18 cellular contexts compared by ENCODE assay signal in genomic region chr20:49515588-49515987, GRCh38. TPM values are rescaled to one million over a fixed set of nuclear protein-coding genes. Genes with fewer than 3 reads are reported as not detected.
"Had no signal": no experiment of that assay in that cellular context is flagged by ENCODE, and none has a peak within 500 bp of the region (broad histone marks: within the 10 kb centered on the region; RNA-seq: fewer than 3 reads in every experiment).

No MANE protein-coding gene starts in this region.

- FAIRE-seq: keratinocyte, urothelium cell line had no signal

- H3K27ac Mint-ChIP-seq: activated CD8-positive, alpha-beta memory T cell treated with anti-CD3 and anti-CD28 coated beads, Interleukin-2, amount 10 ng/mL, durations not matched to agents 7 days and 5 days; activated naive CD4-positive, alpha-beta T cell treated with anti-CD3 and anti-CD28 coated beads, Interleukin-2, amount 50 U/mL, for 72 hours; nephron progenitor cell had no signal

- H3K36me3 ChIP-seq: brain microvascular endothelial cell, gastrocnemius medialis had no signal

- H3K4me3 Mint-ChIP-seq: activated CD8-positive, alpha-beta memory T cell treated with anti-CD3 and anti-CD28 coated beads, Interleukin-2, amount 10 ng/mL, durations not matched to agents 7 days and 5 days; activated T-cell treated with anti-CD3 and anti-CD28 coated beads, Interleukin-2, amount 50 U/mL, for 4 hours; nephron progenitor cell had no signal

- H3K9me3 Mint-ChIP-seq: activated naive CD4-positive, alpha-beta T cell treated with anti-CD3 and anti-CD28 coated beads, Interleukin-2, amount 50 U/mL, for 72 hours; activated T-cell treated with anti-CD3 and anti-CD28 coated beads, Interleukin-2, amount 50 U/mL, for 4 hours; nephron progenitor cell had no signal

- H3K27ac ChIP-seq: brain microvascular endothelial cell, epithelial cell of prostate, gastrocnemius medialis, heart right ventricle had no signal

- H3K9me3 ChIP-seq: gastrocnemius medialis, heart right ventricle had no signal

- H3K27me3 ChIP-seq: brain microvascular endothelial cell, gastrocnemius medialis had no signal

- DNase-seq: activated CD4-positive, alpha-beta T cell treated with anti-CD3 and anti-CD28 coated beads, Interleukin-2, amount 50 U/mL, for 48 hours; activated CD4-positive, CD25-positive, alpha-beta regulatory T cell treated with anti-CD3 and anti-CD28 coated beads, Interleukin-2, amount 50 U/mL, for 72 hours; activated CD8-positive, alpha-beta memory T cell treated with anti-CD3 and anti-CD28 coated beads, Interleukin-2, amount 10 ng/mL, durations not matched to agents 7 days and 5 days; activated effector memory CD4-positive, alpha-beta T cell treated with anti-CD3 and anti-CD28 coated beads, Interleukin-2, amount 50 U/mL, for 16 hours; activated T-cell treated with anti-CD3 and anti-CD28 coated beads, Interleukin-2, amount 50 U/mL, for 4 hours; brain microvascular endothelial cell; effector memory CD4-positive, alpha-beta T cell; gastrocnemius medialis; heart right ventricle; left ventricle myocardium superior; mesenchymal stem cell; nephron progenitor cell; stimulated activated CD4-positive, alpha-beta T cell treated with anti-CD3 and anti-CD28 coated beads, Interleukin-4, amount 100 ng/mL, for 1 hour; stimulated activated CD8-positive, alpha-beta memory T cell treated with anti-CD3 and anti-CD28 coated beads, Interleukin-4, amount 100 ng/mL, for 48 hours had no signal

- H3K4me3 ChIP-seq: gastrocnemius medialis, heart right ventricle had no signal

- H3K36me3 Mint-ChIP-seq: activated naive CD4-positive, alpha-beta T cell treated with anti-CD3 and anti-CD28 coated beads, Interleukin-2, amount 50 U/mL, for 72 hours had no signal

RNA-seq across cellular contexts. Expression of gene KCNB1, which starts 33.1 kb away (rescaled TPM):
- total RNA-seq: activated naive CD4-positive, alpha-beta T cell treated with anti-CD3 and anti-CD28 coated beads, Interleukin-2, amount 50 U/mL, for 72 hours had no signal
